ENCODE assay signal across 11 cellular contexts in the genomic region with DNA sequence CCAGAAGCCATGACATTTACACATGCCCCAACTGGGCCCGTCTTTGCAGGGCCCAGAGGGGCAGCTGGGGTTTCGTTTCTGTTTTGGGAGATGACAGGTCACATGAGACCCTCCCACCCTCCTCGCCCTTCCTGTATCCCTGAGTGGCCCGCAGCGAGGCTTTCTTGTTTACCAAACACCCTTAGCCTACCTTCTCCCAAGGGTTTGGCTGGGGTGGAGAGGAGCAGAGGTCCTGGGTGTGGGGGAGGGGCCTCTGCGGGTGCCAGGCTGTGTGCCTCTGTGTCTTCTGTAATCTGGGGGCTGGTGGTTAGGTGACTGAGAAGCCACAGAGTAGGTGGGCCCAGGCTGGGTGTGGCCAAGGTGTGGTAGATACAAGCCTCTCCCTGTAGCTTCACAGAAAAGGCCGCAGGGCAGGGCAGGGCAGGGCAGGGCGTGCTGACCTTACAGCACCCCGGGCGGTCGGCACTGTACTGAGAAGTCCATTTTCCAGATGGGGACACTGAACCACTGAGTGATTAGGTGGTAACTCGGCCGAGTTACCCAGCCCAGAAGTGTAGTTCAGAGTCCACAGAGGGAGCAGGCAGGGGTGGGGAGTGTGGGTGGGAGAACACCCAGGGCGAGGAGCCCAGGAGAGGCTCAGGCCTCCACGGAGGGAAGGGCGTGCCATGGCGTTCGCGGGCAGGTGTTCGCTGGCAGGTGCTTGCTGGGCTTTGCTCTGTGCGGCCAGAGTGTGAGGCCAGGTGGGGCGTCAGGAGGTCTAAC. TPM values are rescaled to one million over a fixed set of nuclear protein-coding genes. Genes with fewer than 3 reads are reported as not detected.
DNase-seq lines count a peak whose midpoint lies in the region; ATAC-seq, FAIRE-seq and TF ChIP-seq lines count a peak whose summit lies in the region.
"Had no signal": no experiment of that assay in that cellular context is flagged by ENCODE, and none has a peak within 500 bp of the region (broad histone marks: within the 10 kb centered on the region; RNA-seq: fewer than 3 reads in every experiment).

No MANE protein-coding gene starts in this region.

- no peaks in the 10 kb centered on the region; the same call in 1 of the 2 replicates for H3K4me1 ChIP-seq in BE2C

- ATAC-seq in omental fat pad (ENCODE audit: low FRiP score) (no peak), GM18517 (IDR thresholded peaks at IDR 0.05; ENCODE audit: unreplicated experiment) (no peak)
- ATAC-seq: Panc1 had no signal

- no peaks in the 10 kb centered on the region for H3K36me3 ChIP-seq in BE2C

- no peak overlapping the region for H3K4me3 Mint-ChIP-seq in mesothelial cell of epicardium

- peaks cover 2% of the 10 kb centered on the region for H3K36me3 Mint-ChIP-seq in mesothelial cell of epicardium

- H3K4me3 ChIP-seq in BE2C (ENCODE audit: low read depth, low read length): no peak overlapping the region
- H3K4me3 ChIP-seq: lung had no signal

- DNase-seq in BE2C: peak; percentile 9
- no peak for DNase-seq in GM18507 (ENCODE audit: extremely low spot score, insufficient read length, low read depth)
- DNase-seq in activated CD8-positive, alpha-beta memory T cell treated with anti-CD3 and anti-CD28 coated beads for 4 hours (ENCODE audit: low read depth in 2 of 2): peak; percentile 14 to 39
- DNase-seq in mesothelial cell of epicardium (ENCODE audit: low spot score in 2 of 2, unreplicated experiment in 2 of 2): no peak
- DNase-seq in nucleus accumbens (lab: John Stamatoyannopoulos, UW): no peak
- DNase-seq in RKO (ENCODE audit: low spot score): no peak
- no peak for DNase-seq in omental fat pad (ENCODE audit: low spot score)
- DNase-seq: DMS79 treated with DMSO at 0.1 percent for 48 hours had no signal

- no peaks in the 10 kb centered on the region for H3K27me3 ChIP-seq in BE2C

- TF ChIP-seq CTCF in BE2C (IDR thresholded peaks at IDR 0.05; ENCODE audit: low read depth, low read length) (no peak), mesothelial cell of epicardium (IDR thresholded peaks at IDR 0.05; ENCODE audit: unreplicated experiment) (no peak), omental fat pad (IDR thresholded peaks at IDR 0.05) (no peak)

- peaks cover 26% of the 10 kb centered on the region for H3K4me1 Mint-ChIP-seq in mesothelial cell of epicardium

- H3K27me3 Mint-ChIP-seq in mesothelial cell of epicardium (ENCODE audit: low read depth): no peaks in the 10 kb centered on the region

- FAIRE-seq in GM18507 (lab: Jason Lieb, UNC): peak; percentile 81

- H3K9me3 Mint-ChIP-seq in mesothelial cell of epicardium: no peaks in the 10 kb centered on the region

- peak overlapping the region; percentile 79 for H3K27ac Mint-ChIP-seq in mesothelial cell of epicardium

- H3K9me3 ChIP-seq in BE2C: no peaks in the 10 kb centered on the region

RNA-seq across cellular contexts. Expression of a gene that starts 8.7 kb away (rescaled TPM):
- 8.3 TPM for polyA plus RNA-seq in BE2C (2012; ENCODE audit: insufficient read depth, insufficient read length, low read depth)
- total RNA-seq in mesothelial cell of epicardium: 59.7 to 65.3 TPM (median 63.6 TPM) in 3 replicates
- 10 to 100 TPM; 22.2 to 51.5 (median 31.6) TPM for total RNA-seq in omental fat pad

RNA-seq across cellular contexts. Expression of a gene that starts 41.7 kb away (rescaled TPM):
- not detected for polyA plus RNA-seq in BE2C (2012; ENCODE audit: insufficient read depth, insufficient read length, low read depth)
- total RNA-seq in mesothelial cell of epicardium (161 to 172 TPM (median 166 TPM) in 3 replicates), omental fat pad (1 to 10 TPM in 2 of 4 donors, under 1 TPM in 1, not detected in 1; 0.46 to 2.2 (median 1.9) TPM)

Comparison
In these comparisons a context has a peak if more than half of its experiments do, and no peak if none do; other contexts are left out.
1. DNase-seq: peak in BE2C (single experiment) and activated CD8-positive, alpha-beta memory T cell treated with anti-CD3 and anti-CD28 coated beads for 4 hours (2 of 2); none in GM18507 (single experiment), mesothelial cell of epicardium (0 of 2), nucleus accumbens (0 of 56), RKO (single experiment) and omental fat pad (single experiment).
2. RNA of a gene that starts 41.7 kb away (total RNA-seq): 161 to 172 TPM in mesothelial cell of epicardium; 0.46 to 2.2 TPM in omental fat pad; every median in the first group is over 10 times any median in the second.